Comparison of ENCODE assay signal across 35 cellular contexts in the genomic region with DNA sequence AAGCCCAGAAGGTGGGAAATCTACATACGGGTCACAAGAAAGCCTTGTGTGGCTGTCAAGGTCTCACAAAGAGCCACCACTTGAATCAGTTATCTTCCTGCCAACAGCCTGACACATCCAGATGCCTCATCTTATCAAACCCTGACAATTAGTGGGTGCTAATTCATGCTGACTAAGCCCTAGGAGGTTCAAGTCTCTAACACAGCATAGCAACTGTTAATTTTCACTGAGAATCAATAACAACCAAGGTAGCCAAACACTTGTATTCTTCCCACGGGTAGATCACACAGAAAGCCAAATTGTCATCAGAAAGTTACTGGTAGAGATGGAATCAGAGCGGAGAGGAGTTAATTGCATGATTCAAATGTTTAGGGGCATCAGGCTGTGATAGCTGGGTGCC.
"Had no signal": no experiment of that assay in that cellular context is flagged by ENCODE, and none has a peak within 500 bp of the region (broad histone marks: within the 10 kb centered on the region; RNA-seq: fewer than 3 reads in every experiment).

No MANE protein-coding gene starts in this region.

- H3K36me3 Mint-ChIP-seq: activated CD8-positive, alpha-beta memory T cell treated with anti-CD3 and anti-CD28 coated beads, Interleukin-2, amount 10 ng/mL, durations not matched to agents 7 days and 5 days; activated naive CD4-positive, alpha-beta T cell treated with anti-CD3 and anti-CD28 coated beads, Interleukin-2, amount 10 ng/mL, durations not matched to agents 7 days and 5 days; activated naive CD8-positive, alpha-beta T cell had no signal

- H3K27ac ChIP-seq: brain microvascular endothelial cell, PC-9, RWPE1, WERI-Rb-1 had no signal

- H3K9me3 Mint-ChIP-seq: activated CD4-positive, alpha-beta memory T cell treated with anti-CD3 and anti-CD28 coated beads, Interleukin-2, amount 10 ng/mL, durations not matched to agents 7 days and 5 days; activated naive CD4-positive, alpha-beta T cell treated with anti-CD3 and anti-CD28 coated beads, Interleukin-2, amount 10 ng/mL, durations not matched to agents 7 days and 5 days; activated naive CD8-positive, alpha-beta T cell treated with anti-CD3 and anti-CD28 coated beads, Interleukin-2, amount 50 U/mL, for 24 hours had no signal

- DNase-seq: activated CD4-positive, alpha-beta memory T cell treated with anti-CD3 and anti-CD28 coated beads, Interleukin-2, amount 10 ng/mL, durations not matched to agents 7 days and 5 days; activated CD4-positive, alpha-beta T cell treated with anti-CD3 and anti-CD28 coated beads for 1 hour; activated CD4-positive, alpha-beta T cell treated with anti-CD3 and anti-CD28 coated beads for 48 hours; activated CD4-positive, CD25-positive, alpha-beta regulatory T cell; activated CD8-positive, alpha-beta memory T cell treated with anti-CD3 and anti-CD28 coated beads for 24 hours; activated CD8-positive, alpha-beta memory T cell treated with anti-CD3 and anti-CD28 coated beads, Interleukin-2, amount 10 ng/mL, durations not matched to agents 7 days and 5 days; activated CD8-positive, alpha-beta memory T cell treated with anti-CD3 and anti-CD28 coated beads, Interleukin-2, amount 50 U/mL, for 48 hours; activated effector memory CD4-positive, alpha-beta T cell treated with Interleukin-2 at 50 U/mL for 16 hours; activated naive CD4-positive, alpha-beta T cell treated with anti-CD3 and anti-CD28 coated beads, Interleukin-2, amount 10 ng/mL, durations not matched to agents 7 days and 5 days; activated naive CD8-positive, alpha-beta T cell treated with anti-CD3 and anti-CD28 coated beads, Interleukin-2, amount 50 U/mL, for 24 hours; activated T-cell treated with anti-CD3 and anti-CD28 coated beads, Interleukin-2, amount 50 U/mL, for 48 hours; anterior cingulate cortex; brain microvascular endothelial cell; central memory CD4-positive, alpha-beta T cell; NCI-H1105; NCI-H1417 treated with DMSO at 0.1 percent for 48 hours; NCI-H187 treated with DMSO at 0.1 percent for 48 hours; NCI-H2081; NCI-H345; NCI-H524 treated with DMSO at 0.1 percent for 48 hours; NK-92 treated with Interleukin-12 subunit alpha and Interleukin-12 subunit beta, amount 100 ng/mL, for 24 hours; PC-9; SIG-M5; SW 1271; T-helper 1 cell; T-helper 2 cell; T-helper 9 cell; WERI-Rb-1 had no signal

- H3K27ac Mint-ChIP-seq: activated CD4-positive, alpha-beta memory T cell treated with anti-CD3 and anti-CD28 coated beads, Interleukin-2, amount 10 ng/mL, durations not matched to agents 7 days and 5 days; activated CD8-positive, alpha-beta memory T cell treated with anti-CD3 and anti-CD28 coated beads, Interleukin-2, amount 10 ng/mL, durations not matched to agents 7 days and 5 days; activated naive CD4-positive, alpha-beta T cell treated with anti-CD3 and anti-CD28 coated beads, Interleukin-2, amount 10 ng/mL, durations not matched to agents 7 days and 5 days; activated naive CD8-positive, alpha-beta T cell; activated naive CD8-positive, alpha-beta T cell treated with anti-CD3 and anti-CD28 coated beads, Interleukin-2, amount 50 U/mL, for 24 hours had no signal

- H3K4me2 ChIP-seq: PC-9 had no signal

- ATAC-seq: activated CD8-positive, alpha-beta memory T cell treated with anti-CD3 and anti-CD28 coated beads, Interleukin-2, amount 10 ng/mL, durations not matched to agents 7 days and 5 days; activated naive CD8-positive, alpha-beta T cell treated with anti-CD3 and anti-CD28 coated beads, Interleukin-2, amount 50 U/mL, for 24 hours; Right ventricle myocardium inferior; SK-N-SH treated with all-trans-retinoic acid at 6 μM for 48 hours had no signal

- H3K4me3 Mint-ChIP-seq: activated CD4-positive, alpha-beta memory T cell treated with anti-CD3 and anti-CD28 coated beads, Interleukin-2, amount 10 ng/mL, durations not matched to agents 7 days and 5 days; activated CD8-positive, alpha-beta memory T cell treated with anti-CD3 and anti-CD28 coated beads, Interleukin-2, amount 10 ng/mL, durations not matched to agents 7 days and 5 days; activated naive CD4-positive, alpha-beta T cell treated with anti-CD3 and anti-CD28 coated beads, Interleukin-2, amount 10 ng/mL, durations not matched to agents 7 days and 5 days; activated naive CD8-positive, alpha-beta T cell; activated naive CD8-positive, alpha-beta T cell treated with anti-CD3 and anti-CD28 coated beads, Interleukin-2, amount 50 U/mL, for 24 hours had no signal

- FAIRE-seq: colon, RCC 7860, TTC549 had no signal

- H3K4me1 Mint-ChIP-seq: activated CD4-positive, alpha-beta memory T cell treated with anti-CD3 and anti-CD28 coated beads, Interleukin-2, amount 10 ng/mL, durations not matched to agents 7 days and 5 days; activated CD8-positive, alpha-beta memory T cell treated with anti-CD3 and anti-CD28 coated beads, Interleukin-2, amount 10 ng/mL, durations not matched to agents 7 days and 5 days; activated naive CD4-positive, alpha-beta T cell treated with anti-CD3 and anti-CD28 coated beads, Interleukin-2, amount 10 ng/mL, durations not matched to agents 7 days and 5 days; activated naive CD8-positive, alpha-beta T cell treated with anti-CD3 and anti-CD28 coated beads, Interleukin-2, amount 50 U/mL, for 24 hours had no signal

- H3K4me3 ChIP-seq: PC-9 had no signal

- H3K27me3 Mint-ChIP-seq: activated CD4-positive, alpha-beta memory T cell treated with anti-CD3 and anti-CD28 coated beads, Interleukin-2, amount 10 ng/mL, durations not matched to agents 7 days and 5 days; activated CD8-positive, alpha-beta memory T cell treated with anti-CD3 and anti-CD28 coated beads, Interleukin-2, amount 10 ng/mL, durations not matched to agents 7 days and 5 days; activated naive CD8-positive, alpha-beta T cell had no signal

- H3K27me3 ChIP-seq: brain microvascular endothelial cell had no signal

- H3K36me3 ChIP-seq: brain microvascular endothelial cell, WERI-Rb-1 had no signal

- H2AFZ ChIP-seq: PC-9 had no signal
